ENCODE assay signal across 1 cellular context in genomic region chr2:207833265-207833751, GRCh38.
TF ChIP-seq lines count a peak whose summit lies in the region.

No MANE protein-coding gene starts in this region.

TF ChIP-seq in HepG2, 621 proteins besides CTCF, POLR2A, EP300 and RAD21 (continued from another document and continues in another):
- TF ChIP-seq HOMEZ (CRISPR knock-in tag; IDR thresholded peaks at IDR 0.05; ENCODE audit: low read depth) (no peak), ZBTB3 (CRISPR knock-in tag; IDR thresholded peaks at IDR 0.05; ENCODE audit: borderline replicate concordance, low read depth) (peak; percentile 36; the same call in 1 of the 2 replicates), CBX5 (CRISPR knock-in tag; IDR thresholded peaks at IDR 0.05; ENCODE audit: borderline replicate concordance) (no peak), ZNF12 (CRISPR knock-in tag; IDR thresholded peaks at IDR 0.05) (0 out of 2 replicates have a peak, but pooled peaks have one; percentile 17), ARHGAP35 (CRISPR knock-in tag; IDR thresholded peaks at IDR 0.05; ENCODE audit: borderline replicate concordance) (no peak), ATRX (CRISPR knock-in tag; IDR thresholded peaks at IDR 0.05; ENCODE audit: borderline replicate concordance) (no peak), ZNF263 (CRISPR knock-in tag; IDR thresholded peaks at IDR 0.05) (peak; percentile 40; the same call in 1 of the 2 replicates), PCBP2 (optimal IDR thresholded peaks at IDR 0.05; ENCODE audit: low read depth, low read length, poor library complexity, severe bottlenecking) (no peak), SOX5 (CRISPR knock-in tag; IDR thresholded peaks at IDR 0.05; ENCODE audit: borderline replicate concordance) (peak; percentile 70; the same call in 1 of the 2 replicates), ZNF569 (CRISPR knock-in tag; IDR thresholded peaks at IDR 0.05; ENCODE audit: borderline replicate concordance) (no peak), SOX6 (IDR thresholded peaks at IDR 0.05) (no peak), SOX6 (CRISPR knock-in tag; IDR thresholded peaks at IDR 0.05) (peak; percentile 33; the same call in 1 of the 2 replicates), RCOR2 (CRISPR knock-in tag; IDR thresholded peaks at IDR 0.05) (0 out of 2 replicates have a peak, but pooled peaks have one; percentile 44), GATAD1 (CRISPR knock-in tag; IDR thresholded peaks at IDR 0.05) (no peak), ZNF18 (CRISPR knock-in tag; IDR thresholded peaks at IDR 0.05; ENCODE audit: insufficient replicate concordance) (no peak), IRF2 (CRISPR knock-in tag; IDR thresholded peaks at IDR 0.05) (peak; percentile 54; the same call in 1 of the 2 replicates), ZNF891 (CRISPR knock-in tag; IDR thresholded peaks at IDR 0.05) (no peak), BCL6 (CRISPR knock-in tag; IDR thresholded peaks at IDR 0.05) (no peak; the same call in 1 of the 2 replicates), ZGPAT (CRISPR knock-in tag; IDR thresholded peaks at IDR 0.05) (0 out of 2 replicates have a peak, but pooled peaks have one; percentile 30), TCF7 (IDR thresholded peaks at IDR 0.05; ENCODE audit: low read depth) (peak; percentile 71), HMGXB3 (CRISPR knock-in tag; IDR thresholded peaks at IDR 0.05; ENCODE audit: borderline replicate concordance) (no peak), SNAI1 (CRISPR knock-in tag; IDR thresholded peaks at IDR 0.05; ENCODE audit: borderline replicate concordance) (no peak), ZNF772 (CRISPR knock-in tag; IDR thresholded peaks at IDR 0.05) (no peak), HNRNPL (IDR thresholded peaks at IDR 0.05; ENCODE audit: low read depth, low read length) (no peak), ARID3A (IDR thresholded peaks at IDR 0.05; ENCODE audit: low read depth, low read length) (peak; percentile 77), ZNF407 (CRISPR knock-in tag; IDR thresholded peaks at IDR 0.05; ENCODE audit: not compliant biosample characterization) (no peak), UBTF (CRISPR knock-in tag; IDR thresholded peaks at IDR 0.05) (no peak), HMG20A (CRISPR knock-in tag; IDR thresholded peaks at IDR 0.05; ENCODE audit: borderline replicate concordance) (peak; percentile 45; the same call in 1 of the 2 replicates), ELF3 (CRISPR knock-in tag; IDR thresholded peaks at IDR 0.05) (peak; percentile 50), SOX13 (IDR thresholded peaks at IDR 0.05) (no peak), SOX13 (CRISPR knock-in tag; conservative IDR thresholded peaks at IDR 0.05 in 1 of 2, IDR thresholded peaks at IDR 0.05 in 1 of 2) (peak in 1 of 2 experiments; percentile 72; a peak in 2 of 4 replicates), ZBTB14 (CRISPR knock-in tag; IDR thresholded peaks at IDR 0.05) (no peak), GATAD2A (CRISPR knock-in tag; IDR thresholded peaks at IDR 0.05) (peak; percentile 61; the same call in 1 of the 2 replicates)
